20 cellular contexts compared by ENCODE assay signal in the genomic region with DNA sequence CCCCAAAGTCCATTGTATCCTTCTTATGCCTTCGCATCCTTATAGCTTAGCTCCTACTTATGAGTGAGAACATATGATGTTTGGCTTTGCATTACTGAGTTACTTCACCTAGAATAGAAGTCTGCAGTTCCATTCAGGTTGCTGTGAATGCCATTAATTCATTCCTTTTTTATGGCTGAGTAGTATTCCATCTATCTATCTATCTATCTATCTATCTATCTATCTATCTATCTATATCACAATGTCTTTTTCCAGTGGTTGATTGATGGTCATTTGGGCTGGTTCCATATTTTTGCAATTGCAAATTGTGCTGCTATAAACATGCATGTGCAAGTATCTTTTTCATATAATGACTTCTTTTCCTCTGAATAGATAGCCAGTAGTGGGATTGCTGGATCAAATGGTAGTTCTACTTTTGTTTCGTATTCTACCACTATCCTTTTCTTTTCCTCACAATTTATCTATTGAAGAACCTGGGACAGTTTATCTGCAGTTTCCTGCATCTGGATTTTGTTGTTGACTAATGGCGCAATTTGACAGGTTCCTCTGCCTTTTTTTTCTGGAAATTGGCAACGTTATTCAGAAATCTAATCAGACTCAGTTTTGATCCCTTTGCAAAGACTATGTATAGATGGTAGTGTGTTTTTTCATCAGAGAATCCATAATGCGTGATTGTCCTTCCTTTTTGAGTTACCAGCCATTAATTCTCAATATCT.
DNase-seq lines count a peak whose midpoint lies in the region; ATAC-seq, FAIRE-seq and TF ChIP-seq lines count a peak whose summit lies in the region.
"Had no signal": no experiment of that assay in that cellular context is flagged by ENCODE, and none has a peak within 500 bp of the region (broad histone marks: within the 10 kb centered on the region; RNA-seq: fewer than 3 reads in every experiment).

No MANE protein-coding gene starts in this region.

- TF ChIP-seq POLR2A in HepG2 (IDR thresholded peaks at IDR 0.05; ENCODE audit: insufficient read depth in 1 of 2, low read depth in 2 of 2, low read length in 2 of 2) (no peak), K562 (conservative IDR thresholded peaks at IDR 0.05) (no peak)

- no peaks in the 10 kb centered on the region for H3K79me1 ChIP-seq in trophoblast cell (ENCODE audit: low read length)

- DNase-seq in HepG2 (ENCODE audit: low spot score) (no peak), K562 (ENCODE audit: extremely low read depth in 1 of 4, low spot score in 3 of 4) (no peak), left lobe of liver (ENCODE audit: low spot score) (no peak), trophoblast cell (no peak), Right ventricle myocardium inferior (ENCODE audit: missing footprints) (no peak), GM19240 (ENCODE audit: insufficient read length, low spot score) (no peak)
- DNase-seq: AML-193; CD4-positive, alpha-beta T cell; CD8-positive, alpha-beta memory T cell; COR-L47; DMS79 treated with DMSO at 0.1 percent for 48 hours; GF-D8 had no signal

- H3K23ac ChIP-seq in trophoblast cell (ENCODE audit: low read length): no peak overlapping the region

- H3K36me3 ChIP-seq in liver (ENCODE audit: control insufficient read depth in 4 of 4, insufficient read depth in 3 of 4, low read depth in 1 of 4, low read length in 3 of 4) (no peaks in the 10 kb centered on the region), HepG2 (replicated peaks in 1 of 2; ENCODE audit: control insufficient read depth in 1 of 2, insufficient read depth in 2 of 2, low read length in 2 of 2) (no peaks in the 10 kb centered on the region), K562 (ENCODE audit: control insufficient read depth, insufficient read depth, low read length) (no peaks in the 10 kb centered on the region), trophoblast cell (ENCODE audit: control insufficient read depth in 1 of 2, insufficient read depth in 2 of 2, low read length in 2 of 2) (no peaks in the 10 kb centered on the region)
- H3K36me3 ChIP-seq: BLaER1 treated with 17β-estradiol and CSF1 and Interleukin-3, amounts not matched to agents 10 nM and 100 nM had no signal

- TF ChIP-seq CTCF in liver (IDR thresholded peaks at IDR 0.05; ENCODE audit: low read depth, low read length, missing input control) (no peak), HepG2 (CRISPR knock-in tag; IDR thresholded peaks at IDR 0.05) (no peak), K562 (IDR thresholded peaks at IDR 0.05 in 2 of 3, conservative IDR thresholded peaks at IDR 0.05 in 1 of 3; ENCODE audit: insufficient read depth in 2 of 3, low read depth in 1 of 3, low read length in 3 of 3) (no peak)

- H2BK120ac ChIP-seq in trophoblast cell (ENCODE audit: insufficient read depth, low read length, poor library complexity): peak overlapping the region; percentile 43

- H4K12ac ChIP-seq in trophoblast cell (ENCODE audit: low read depth, low read length): no peak overlapping the region

- no peak overlapping the region for H2AK5ac ChIP-seq in trophoblast cell (ENCODE audit: low read length)

- no peaks in the 10 kb centered on the region for H3K27me3 ChIP-seq in liver (ENCODE audit: control insufficient read depth in 4 of 4, insufficient read depth in 4 of 4, low read length in 3 of 4)
- no peaks in the 10 kb centered on the region for H3K27me3 ChIP-seq in HepG2 (ENCODE audit: control insufficient read depth in 1 of 2, insufficient read depth in 2 of 2, low read length in 2 of 2)
- H3K27me3 ChIP-seq in K562 (ENCODE audit: control insufficient read depth in 2 of 2, insufficient read depth in 2 of 2, low read length in 2 of 2): no peaks in the 10 kb centered on the region
- H3K27me3 ChIP-seq in trophoblast cell (ENCODE audit: insufficient read depth, low read length): no peaks in the 10 kb centered on the region
- H3K27me3 ChIP-seq: BLaER1 treated with 17β-estradiol and CSF1 and Interleukin-3, amounts not matched to agents 10 nM and 100 nM had no signal

- no peaks in the 10 kb centered on the region for H3K9me1 ChIP-seq in K562 (ENCODE audit: control insufficient read depth, insufficient read depth, low read length)

- no TSS peak for BruUV-seq in HepG2 (replicated peaks; lab: Mats Ljungman, UMichigan)
- no TSS peak for BruUV-seq in K562 (replicated peaks; lab: Mats Ljungman, UMichigan)

- in situ Hi-C loops in HepG2 (cut with HindIII; ENCODE audit: extremely low pct_ligation_motif_present, low pct_unique_long_range_greater_than_20kb): no loop called here
- in situ Hi-C loops in K562 (cut with MboI): no loop called here

- FAIRE-seq in HepG2 (lab: Jason Lieb, UNC) (no peak), K562 (lab: Jason Lieb, UNC) (no peak)
- FAIRE-seq: A549, GM12891, GM19239 had no signal

- H3K27ac ChIP-seq in liver (ENCODE audit: low read depth in 1 of 2, low read length in 2 of 2): no peak overlapping the region
- no peak overlapping the region for H3K27ac ChIP-seq in HepG2 (ENCODE audit: extremely low read length, insufficient read depth, low read length)
- no peak overlapping the region for H3K27ac ChIP-seq in K562 (ENCODE audit: extremely low read depth, low read depth, low read length)
- no peak overlapping the region for H3K27ac ChIP-seq in trophoblast cell (ENCODE audit: low read depth, low read length)
- H3K27ac ChIP-seq: 22Rv1; A549; BLaER1 treated with 17β-estradiol and CSF1 and Interleukin-3, amounts not matched to agents 10 nM and 100 nM; C4-2B had no signal

- H3K4me1 ChIP-seq in liver (ENCODE audit: control insufficient read depth in 4 of 4, insufficient read depth in 4 of 4, low read length in 3 of 4) (peaks cover 0 to 15% (median 6%) of the 10 kb centered on the region in 4 donors), HepG2 (ENCODE audit: insufficient read depth, low read length) (peaks cover 5% of the 10 kb centered on the region; the same call in 1 of the 2 replicates), K562 (replicated peaks in 1 of 2; ENCODE audit: control insufficient read depth in 2 of 2, insufficient read depth in 2 of 2, low read length in 2 of 2) (no peaks in the 10 kb centered on the region), trophoblast cell (ENCODE audit: control insufficient read depth in 1 of 2, insufficient read depth in 2 of 2, low read length in 2 of 2) (no peaks in the 10 kb centered on the region)
- H3K4me1 ChIP-seq: BLaER1 treated with 17β-estradiol and CSF1 and Interleukin-3, amounts not matched to agents 10 nM and 100 nM had no signal

- no peak overlapping the region for H3K4ac ChIP-seq in trophoblast cell (ENCODE audit: low read depth, low read length)

- CTCF ChIA-PET in HepG2 (lab: Yijun Ruan, JAX; ENCODE audit: low intra/inter-chr PET ratio, low total read pairs): interaction anchor here (0.6 kb wide), 1 partner anchor 122 kb away, joined by 3 read pairs; no protein-coding TSS in a partner anchor
- CTCF ChIA-PET in K562 (lab: Yijun Ruan, JAX; ENCODE audit: low intra/inter-chr PET ratio): no interaction called here

- H3K4me3 ChIP-seq in liver (ENCODE audit: low read depth in 1 of 3, low read length in 3 of 3) (no peak overlapping the region), HepG2 (replicated peaks in 1 of 3; ENCODE audit: insufficient read depth in 1 of 3, low read depth in 2 of 3, low read length in 3 of 3) (no peak overlapping the region), K562 (no peak overlapping the region), trophoblast cell (ENCODE audit: low read depth, low read length) (no peak overlapping the region)
- H3K4me3 ChIP-seq: A549; BLaER1 treated with 17β-estradiol and CSF1 and Interleukin-3, amounts not matched to agents 10 nM and 100 nM had no signal

- 63% methylated on average over 5 of the region's 5 CpGs for WGBS in liver
- 66% methylated on average over 5 of the region's 5 CpGs for WGBS in HepG2 (ENCODE audit: low lambda C conversion rate)
- WGBS in K562 (ENCODE audit: insufficient coverage, low coverage, missing lambda C conversion rate): 66% methylated on average over 5 of the region's 5 CpGs
- WGBS in trophoblast cell (ENCODE audit: extremely low coverage, insufficient coverage, insufficient read length): no CpG with 5 or more reads among the region's 5 CpGs

- TF ChIP-seq RAD21 in liver (IDR thresholded peaks at IDR 0.05) (no peak), HepG2 (CRISPR knock-in tag; IDR thresholded peaks at IDR 0.05) (no peak), K562 (CRISPR knock-in tag; conservative IDR thresholded peaks at IDR 0.05 in 1 of 2, IDR thresholded peaks at IDR 0.05 in 1 of 2) (no peak)

- H3K14ac ChIP-seq in trophoblast cell (ENCODE audit: low read length): no peak overlapping the region

- H3K18ac ChIP-seq in trophoblast cell (ENCODE audit: low read length): no peak overlapping the region

- H2BK12ac ChIP-seq in trophoblast cell (ENCODE audit: low read length): no peak overlapping the region

- H4K8ac ChIP-seq in trophoblast cell (ENCODE audit: low read depth, low read length): no peak overlapping the region

- H2AFZ ChIP-seq in HepG2 (ENCODE audit: low read length) (no peak overlapping the region), K562 (ENCODE audit: low read depth, low read length) (no peak overlapping the region), trophoblast cell (ENCODE audit: insufficient read depth, low read length, poor library complexity) (no peak overlapping the region)

- intact Hi-C loops in HepG2 (cut with micrococcal nuclease; ENCODE audit: unreplicated experiment) (loop anchor here (5.0 kb wide), 1 partner anchor 32 kb away; no protein-coding TSS in a partner anchor), K562 (cut with micrococcal nuclease) (no loop called here), Right ventricle myocardium inferior (cut with DNase I) (no loop called here)

- H3K9ac ChIP-seq in liver (ENCODE audit: low read depth in 1 of 2, low read length in 2 of 2) (no peak overlapping the region), HepG2 (ENCODE audit: insufficient read depth, low read depth, low read length) (no peak overlapping the region), K562 (ENCODE audit: insufficient read depth in 1 of 2, low read depth in 2 of 2, low read length in 2 of 2) (no peak overlapping the region), trophoblast cell (ENCODE audit: low read length) (no peak overlapping the region)
- H3K9ac ChIP-seq: BLaER1 treated with 17β-estradiol and CSF1 and Interleukin-3, amounts not matched to agents 10 nM and 100 nM had no signal

- H4K20me1 ChIP-seq in HepG2 (ENCODE audit: insufficient read depth, low read length) (no peaks in the 10 kb centered on the region), K562 (replicated peaks; ENCODE audit: control insufficient read depth, insufficient read depth, low read length) (no peaks in the 10 kb centered on the region)
- H4K20me1 ChIP-seq: BLaER1 treated with 17β-estradiol and CSF1 and Interleukin-3, amounts not matched to agents 10 nM and 100 nM had no signal

- POLR2A ChIA-PET in HepG2 (lab: Yijun Ruan, JAX) (no interaction called here), K562 (lab: Yijun Ruan, JAX) (interaction anchor here (1.3 kb wide), 1 partner anchor 12 kb away, joined by 3 read pairs; no protein-coding TSS in a partner anchor)

- H3K4me2 ChIP-seq in HepG2 (ENCODE audit: low read depth, low read length) (no peak overlapping the region), K562 (ENCODE audit: insufficient read depth, low read length) (no peak overlapping the region), trophoblast cell (ENCODE audit: low read length) (no peak overlapping the region)
- H3K4me2 ChIP-seq: A549; BLaER1 treated with 17β-estradiol and CSF1 and Interleukin-3, amounts not matched to agents 10 nM and 100 nM had no signal

- TF ChIP-seq EP300 in HepG2 (IDR thresholded peaks at IDR 0.05; ENCODE audit: low read depth in 2 of 2, low read length in 2 of 2) (no peak), HepG2 (CRISPR knock-in tag; IDR thresholded peaks at IDR 0.05; ENCODE audit: borderline replicate concordance) (no peak), K562 (IDR thresholded peaks at IDR 0.05; ENCODE audit: low read length) (no peak)

- H2BK5ac ChIP-seq in trophoblast cell (ENCODE audit: low read depth, low read length, poor library complexity): no peak overlapping the region

- no peaks in the 10 kb centered on the region for H3K79me2 ChIP-seq in HepG2 (ENCODE audit: insufficient read depth, low read length)
- no peaks in the 10 kb centered on the region for H3K79me2 ChIP-seq in K562 (ENCODE audit: control insufficient read depth, insufficient read depth, low read length)
- H3K79me2 ChIP-seq in trophoblast cell (ENCODE audit: control insufficient read depth, insufficient read depth, low read length, poor library complexity): no peaks in the 10 kb centered on the region

- no peaks in the 10 kb centered on the region for H3K9me3 ChIP-seq in liver (ENCODE audit: control insufficient read depth in 4 of 4, low read length in 3 of 4)
- H3K9me3 ChIP-seq in HepG2 (ENCODE audit: low read length): no peaks in the 10 kb centered on the region
- H3K9me3 ChIP-seq in K562 (replicated peaks; ENCODE audit: control insufficient read depth, insufficient read depth, low read depth, low read length): no peaks in the 10 kb centered on the region
- no peaks in the 10 kb centered on the region for H3K9me3 ChIP-seq in trophoblast cell (ENCODE audit: insufficient read depth, low read depth, low read length)
- H3K9me3 ChIP-seq: A549; BLaER1 treated with 17β-estradiol and CSF1 and Interleukin-3, amounts not matched to agents 10 nM and 100 nM had no signal

- ATAC-seq in HepG2 (no peak), K562 (no peak), left lobe of liver (peak; percentile 52), Right ventricle myocardium inferior (no peak), GM19463 (IDR thresholded peaks at IDR 0.05; ENCODE audit: unreplicated experiment) (no peak)
- ATAC-seq: A549 had no signal

- no peak overlapping the region for H4K91ac ChIP-seq in trophoblast cell (ENCODE audit: low read depth, low read length)
